Comparison of ENCODE assay signal across 8 cellular contexts in the genomic region with DNA sequence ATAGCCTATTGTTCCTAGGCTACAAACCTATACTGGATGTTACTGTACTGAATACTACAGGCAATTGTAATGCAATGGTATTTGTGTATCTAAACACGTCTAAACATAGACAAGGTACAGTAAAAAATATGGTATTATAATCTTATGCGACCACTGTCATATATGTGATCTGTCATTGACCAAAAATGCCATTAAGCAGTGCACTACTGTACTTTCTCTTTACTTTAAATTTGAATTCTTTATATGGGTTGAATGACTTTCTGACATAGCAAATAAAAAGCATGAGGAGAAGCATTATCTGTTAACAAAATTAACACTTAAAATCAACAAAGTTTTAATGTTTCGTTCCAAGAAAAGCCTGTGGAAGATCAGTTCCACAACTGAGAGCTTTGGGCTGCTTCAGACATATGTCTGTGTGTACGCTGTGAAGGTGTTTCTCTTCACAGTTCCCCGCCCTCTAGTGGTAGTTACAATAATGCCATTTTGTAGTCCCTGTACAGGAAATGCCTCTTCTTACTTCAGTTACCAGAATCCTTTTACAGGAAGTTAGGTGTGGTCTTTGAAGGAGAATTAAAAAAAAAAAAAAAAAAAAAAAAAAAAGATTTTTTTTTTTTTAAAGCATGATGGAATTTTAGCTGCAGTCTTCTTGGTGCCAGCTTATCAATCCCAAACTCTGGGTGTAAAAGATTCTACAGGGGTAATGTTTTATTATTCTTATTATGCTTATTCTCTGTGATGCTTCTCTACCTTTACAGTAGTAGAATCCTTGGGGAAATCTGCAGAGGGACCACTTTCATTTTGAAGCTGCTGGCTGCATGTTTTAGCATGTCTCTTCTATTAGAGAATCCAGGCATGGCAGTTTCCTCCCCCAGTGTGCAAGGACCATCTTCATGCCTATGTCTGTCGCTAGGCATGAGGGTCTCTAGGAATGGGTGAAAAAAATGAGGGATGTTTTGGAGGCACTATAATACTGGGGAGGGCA. TPM values are rescaled to one million over a fixed set of nuclear protein-coding genes. Genes with fewer than 3 reads are reported as not detected.
A peak's percentile ranks its signal among the peaks of the same experiment; 100 is the strongest.
DNase-seq lines count a peak whose midpoint lies in the region; ATAC-seq and TF ChIP-seq lines count a peak whose summit lies in the region.

No MANE protein-coding gene starts in this region.

- H3K27me3 Mint-ChIP-seq in activated CD8-positive, alpha-beta memory T cell treated with anti-CD3 and anti-CD28 coated beads, Interleukin-2, amount 10 ng/mL, durations not matched to agents 7 days and 5 days: no peaks in the 10 kb centered on the region
- peaks cover 4% of the 10 kb centered on the region for H3K27me3 Mint-ChIP-seq in activated naive CD8-positive, alpha-beta T cell treated with anti-CD3 and anti-CD28 coated beads, Interleukin-2, amount 10 ng/mL, durations not matched to agents 7 days and 5 days

- no peaks in the 10 kb centered on the region for H3K9me3 ChIP-seq in cardiac muscle cell (ENCODE audit: low read depth)

- H3K36me3 Mint-ChIP-seq in activated CD8-positive, alpha-beta memory T cell treated with anti-CD3 and anti-CD28 coated beads, Interleukin-2, amount 10 ng/mL, durations not matched to agents 7 days and 5 days: no peaks in the 10 kb centered on the region
- H3K36me3 Mint-ChIP-seq in activated naive CD8-positive, alpha-beta T cell treated with anti-CD3 and anti-CD28 coated beads, Interleukin-2, amount 10 ng/mL, durations not matched to agents 7 days and 5 days: no peaks in the 10 kb centered on the region

- peak; percentile 61 for DNase-seq in activated CD8-positive, alpha-beta memory T cell treated with anti-CD3 and anti-CD28 coated beads, Interleukin-2, amount 10 ng/mL, durations not matched to agents 7 days and 5 days
- DNase-seq in activated CD8-positive, alpha-beta memory T cell treated with anti-CD3 and anti-CD28 coated beads, Interleukin-2, amount 50 U/mL, for 48 hours: no peak
- DNase-seq in HT-29 (ENCODE audit: low spot score): peak; percentile 90
- DNase-seq in NCI-H774 (lab: John Stamatoyannopoulos, UW): peak; percentile 88
- DNase-seq in activated naive CD8-positive, alpha-beta T cell treated with anti-CD3 and anti-CD28 coated beads, Interleukin-2, amount 10 ng/mL, durations not matched to agents 7 days and 5 days: no peak
- peak; percentile 92 to 94 for DNase-seq in cardiac muscle cell (ENCODE audit: low read depth in 1 of 2, low spot score in 1 of 2)
- peak; percentile 93 for DNase-seq in pons (ENCODE audit: low spot score)

- TF ChIP-seq CTCF in cardiac muscle cell (IDR thresholded peaks at IDR 0.05; ENCODE audit: low read depth, low read length): peak; percentile 79

- H3K4me1 ChIP-seq in cardiac muscle cell (ENCODE audit: low read depth): no peaks in the 10 kb centered on the region

- no peak overlapping the region for H3K27ac Mint-ChIP-seq in activated CD8-positive, alpha-beta memory T cell treated with anti-CD3 and anti-CD28 coated beads, Interleukin-2, amount 10 ng/mL, durations not matched to agents 7 days and 5 days
- H3K27ac Mint-ChIP-seq in activated naive CD8-positive, alpha-beta T cell treated with anti-CD3 and anti-CD28 coated beads, Interleukin-2, amount 10 ng/mL, durations not matched to agents 7 days and 5 days: no peak overlapping the region

- peaks cover 2% of the 10 kb centered on the region for H3K4me1 Mint-ChIP-seq in activated CD8-positive, alpha-beta memory T cell treated with anti-CD3 and anti-CD28 coated beads, Interleukin-2, amount 10 ng/mL, durations not matched to agents 7 days and 5 days
- peaks cover 8% of the 10 kb centered on the region for H3K4me1 Mint-ChIP-seq in activated naive CD8-positive, alpha-beta T cell treated with anti-CD3 and anti-CD28 coated beads, Interleukin-2, amount 10 ng/mL, durations not matched to agents 7 days and 5 days

- POLR2A ChIA-PET in activated naive CD8-positive, alpha-beta T cell treated with anti-CD3 and anti-CD28 coated beads, Interleukin-2, amount 10 ng/mL, durations not matched to agents 7 days and 5 days (lab: Charles Lee): interaction anchor here (0.7 kb wide), 1 partner anchor 627 kb away, joined by 3 read pairs; no protein-coding TSS in a partner anchor

- H3K27ac ChIP-seq in cardiac muscle cell: no peak overlapping the region

- ATAC-seq in activated CD8-positive, alpha-beta memory T cell treated with anti-CD3 and anti-CD28 coated beads, Interleukin-2, amount 10 ng/mL, durations not matched to agents 7 days and 5 days: peak; percentile 100
- peak; percentile 100 for ATAC-seq in GM21528 (IDR thresholded peaks at IDR 0.05; ENCODE audit: low FRiP score, unreplicated experiment)
- ATAC-seq in activated naive CD8-positive, alpha-beta T cell treated with anti-CD3 and anti-CD28 coated beads, Interleukin-2, amount 10 ng/mL, durations not matched to agents 7 days and 5 days (ENCODE audit: low read depth): peak; percentile 100

- CTCF ChIA-PET in activated CD8-positive, alpha-beta memory T cell treated with anti-CD3 and anti-CD28 coated beads, Interleukin-2, amount 10 ng/mL, durations not matched to agents 7 days and 5 days (lab: Charles Lee): interaction anchor here (0.6 to 1.2 kb wide), 8 partner anchors 16 to 626 kb away, joined by 3 to 5 read pairs (median 3); no protein-coding TSS in a partner anchor

- no peaks in the 10 kb centered on the region for H3K9me3 Mint-ChIP-seq in activated CD8-positive, alpha-beta memory T cell treated with anti-CD3 and anti-CD28 coated beads, Interleukin-2, amount 10 ng/mL, durations not matched to agents 7 days and 5 days (ENCODE audit: low read depth)
- no peaks in the 10 kb centered on the region for H3K9me3 Mint-ChIP-seq in activated naive CD8-positive, alpha-beta T cell treated with anti-CD3 and anti-CD28 coated beads, Interleukin-2, amount 10 ng/mL, durations not matched to agents 7 days and 5 days

- H3K27me3 ChIP-seq in cardiac muscle cell: peaks cover 5% of the 10 kb centered on the region

- no peak overlapping the region for H3K4me3 ChIP-seq in cardiac muscle cell

- H3K4me3 Mint-ChIP-seq in activated CD8-positive, alpha-beta memory T cell treated with anti-CD3 and anti-CD28 coated beads, Interleukin-2, amount 10 ng/mL, durations not matched to agents 7 days and 5 days: no peak overlapping the region
- peak overlapping the region; percentile 20 for H3K4me3 Mint-ChIP-seq in activated naive CD8-positive, alpha-beta T cell treated with anti-CD3 and anti-CD28 coated beads, Interleukin-2, amount 10 ng/mL, durations not matched to agents 7 days and 5 days

- no peaks in the 10 kb centered on the region for H3K36me3 ChIP-seq in cardiac muscle cell

RNA-seq across cellular contexts. Expression of a gene that starts 54.5 kb away (rescaled TPM):
- total RNA-seq in activated CD8-positive, alpha-beta memory T cell treated with anti-CD3 and anti-CD28 coated beads, Interleukin-2, amount 10 ng/mL, durations not matched to agents 7 days and 5 days: under 1 TPM in 1 of 2 experiments, not detected in 1; 0.21 TPM
- not detected in 2 replicates for total RNA-seq in HT-29 (2014; rRNA removed; shearing (Covaris generic))
- total RNA-seq in activated naive CD8-positive, alpha-beta T cell treated with anti-CD3 and anti-CD28 coated beads, Interleukin-2, amount 10 ng/mL, durations not matched to agents 7 days and 5 days: under 1 TPM in 1 of 2 experiments, not detected in 1; 0.06 TPM
- total RNA-seq in cardiac muscle cell: 0.07 and 0.95 TPM in 2 replicates
- 0.16 TPM in 1 of 2 replicates, not detected in the other for polyA plus RNA-seq in cardiac muscle cell

Comparison
In these comparisons a context has a peak if more than half of its experiments do, and no peak if none do; other contexts are left out.
1. DNase-seq: peak in activated CD8-positive, alpha-beta memory T cell treated with anti-CD3 and anti-CD28 coated beads, Interleukin-2, amount 10 ng/mL, durations not matched to agents 7 days and 5 days (single experiment), HT-29 (single experiment), NCI-H774 (single experiment), cardiac muscle cell (2 of 2) and pons (single experiment); none in activated CD8-positive, alpha-beta memory T cell treated with anti-CD3 and anti-CD28 coated beads, Interleukin-2, amount 50 U/mL, for 48 hours (single experiment) and activated naive CD8-positive, alpha-beta T cell treated with anti-CD3 and anti-CD28 coated beads, Interleukin-2, amount 10 ng/mL, durations not matched to agents 7 days and 5 days (single experiment).
2. Peak in every context shown above with its lines, with median percentiles within 50 percentile points of each other: ATAC-seq.